Comparison of ENCODE assay signal across 1 cellular context in the genomic region with DNA sequence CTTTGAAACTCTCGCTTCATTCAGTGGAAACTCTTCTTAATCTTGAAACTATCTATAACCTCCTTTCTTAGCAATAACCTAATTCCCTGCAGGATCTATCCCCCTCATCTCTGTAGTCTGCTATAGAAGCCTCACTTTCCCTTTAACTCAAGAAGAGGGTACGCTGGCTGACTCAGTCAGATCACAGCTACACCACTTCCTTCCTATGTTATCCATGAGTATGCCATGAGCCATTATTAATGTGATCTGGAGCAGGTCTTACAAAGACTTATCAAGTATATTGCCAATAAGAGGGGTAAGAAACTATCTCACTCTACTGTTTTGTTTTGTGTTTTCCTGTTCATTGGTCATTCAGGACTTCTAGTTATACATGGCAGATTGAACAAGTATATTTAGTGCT.
A peak's percentile ranks its signal among the peaks of the same experiment; 100 is the strongest.
TF ChIP-seq lines count a peak whose summit lies in the region.

No MANE protein-coding gene starts in this region.

TF ChIP-seq in endothelial cell of umbilical vein, 7 proteins besides CTCF, POLR2A, EP300 and RAD21 (continued from another document):
- TF ChIP-seq, protein P1, sequence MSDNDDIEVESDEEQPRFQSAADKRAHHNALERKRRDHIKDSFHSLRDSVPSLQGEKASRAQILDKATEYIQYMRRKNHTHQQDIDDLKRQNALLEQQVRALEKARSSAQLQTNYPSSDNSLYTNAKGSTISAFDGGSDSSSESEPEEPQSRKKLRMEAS (IDR thresholded peaks at IDR 0.05; ENCODE audit: insufficient read depth, insufficient read length) = no peak
- peak; percentile 52 for TF ChIP-seq FOS (IDR thresholded peaks at IDR 0.05; ENCODE audit: borderline replicate concordance, insufficient read depth, low read length)
- peak; percentile 11 for TF ChIP-seq JUN (IDR thresholded peaks at IDR 0.05; ENCODE audit: borderline replicate concordance, insufficient read depth, insufficient read length, low read depth)
- TF ChIP-seq GATA2 (IDR thresholded peaks at IDR 0.05; ENCODE audit: insufficient read depth, insufficient read length, low read depth, low read length) = no peak
